Comparison of ENCODE assay signal across 2 cellular contexts in genomic region chr15:75620776-75621536, GRCh38.
TF ChIP-seq lines count a peak whose summit lies in the region.

No MANE protein-coding gene starts in this region.

TF ChIP-seq in liver, 16 proteins besides CTCF, POLR2A, EP300 and RAD21:
- TF ChIP-seq YY1 (IDR thresholded peaks at IDR 0.05) (no peak), ATF3 (IDR thresholded peaks at IDR 0.05) (no peak), JUND (IDR thresholded peaks at IDR 0.05) (peak in 1 of 2 donors; percentile 43)

TF ChIP-seq in HepG2, 621 proteins besides CTCF, POLR2A, EP300 and RAD21:
- TF ChIP-seq HOXD1 (CRISPR knock-in tag; IDR thresholded peaks at IDR 0.05), result no peak
- TF ChIP-seq, protein P1, sequence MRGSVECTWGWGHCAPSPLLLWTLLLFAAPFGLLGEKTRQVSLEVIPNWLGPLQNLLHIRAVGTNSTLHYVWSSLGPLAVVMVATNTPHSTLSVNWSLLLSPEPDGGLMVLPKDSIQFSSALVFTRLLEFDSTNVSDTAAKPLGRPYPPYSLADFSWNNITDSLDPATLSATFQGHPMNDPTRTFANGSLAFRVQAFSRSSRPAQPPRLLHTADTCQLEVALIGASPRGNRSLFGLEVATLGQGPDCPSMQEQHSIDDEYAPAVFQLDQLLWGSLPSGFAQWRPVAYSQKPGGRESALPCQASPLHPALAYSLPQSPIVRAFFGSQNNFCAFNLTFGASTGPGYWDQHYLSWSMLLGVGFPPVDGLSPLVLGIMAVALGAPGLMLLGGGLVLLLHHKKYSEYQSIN (CRISPR knock-in tag; IDR thresholded peaks at IDR 0.05; ENCODE audit: borderline replicate concordance), result no peak
- TF ChIP-seq, protein P2, sequence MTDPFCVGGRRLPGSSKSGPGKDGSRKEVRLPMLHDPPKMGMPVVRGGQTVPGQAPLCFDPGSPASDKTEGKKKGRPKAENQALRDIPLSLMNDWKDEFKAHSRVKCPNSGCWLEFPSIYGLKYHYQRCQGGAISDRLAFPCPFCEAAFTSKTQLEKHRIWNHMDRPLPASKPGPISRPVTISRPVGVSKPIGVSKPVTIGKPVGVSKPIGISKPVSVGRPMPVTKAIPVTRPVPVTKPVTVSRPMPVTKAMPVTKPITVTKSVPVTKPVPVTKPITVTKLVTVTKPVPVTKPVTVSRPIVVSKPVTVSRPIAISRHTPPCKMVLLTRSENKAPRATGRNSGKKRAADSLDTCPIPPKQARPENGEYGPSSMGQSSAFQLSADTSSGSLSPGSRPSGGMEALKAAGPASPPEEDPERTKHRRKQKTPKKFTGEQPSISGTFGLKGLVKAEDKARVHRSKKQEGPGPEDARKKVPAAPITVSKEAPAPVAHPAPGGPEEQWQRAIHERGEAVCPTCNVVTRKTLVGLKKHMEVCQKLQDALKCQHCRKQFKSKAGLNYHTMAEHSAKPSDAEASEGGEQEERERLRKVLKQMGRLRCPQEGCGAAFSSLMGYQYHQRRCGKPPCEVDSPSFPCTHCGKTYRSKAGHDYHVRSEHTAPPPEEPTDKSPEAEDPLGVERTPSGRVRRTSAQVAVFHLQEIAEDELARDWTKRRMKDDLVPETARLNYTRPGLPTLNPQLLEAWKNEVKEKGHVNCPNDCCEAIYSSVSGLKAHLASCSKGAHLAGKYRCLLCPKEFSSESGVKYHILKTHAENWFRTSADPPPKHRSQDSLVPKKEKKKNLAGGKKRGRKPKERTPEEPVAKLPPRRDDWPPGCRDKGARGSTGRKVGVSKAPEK (CRISPR knock-in tag; IDR thresholded peaks at IDR 0.05; ENCODE audit: borderline replicate concordance), result no peak
- TF ChIP-seq, protein P3, sequence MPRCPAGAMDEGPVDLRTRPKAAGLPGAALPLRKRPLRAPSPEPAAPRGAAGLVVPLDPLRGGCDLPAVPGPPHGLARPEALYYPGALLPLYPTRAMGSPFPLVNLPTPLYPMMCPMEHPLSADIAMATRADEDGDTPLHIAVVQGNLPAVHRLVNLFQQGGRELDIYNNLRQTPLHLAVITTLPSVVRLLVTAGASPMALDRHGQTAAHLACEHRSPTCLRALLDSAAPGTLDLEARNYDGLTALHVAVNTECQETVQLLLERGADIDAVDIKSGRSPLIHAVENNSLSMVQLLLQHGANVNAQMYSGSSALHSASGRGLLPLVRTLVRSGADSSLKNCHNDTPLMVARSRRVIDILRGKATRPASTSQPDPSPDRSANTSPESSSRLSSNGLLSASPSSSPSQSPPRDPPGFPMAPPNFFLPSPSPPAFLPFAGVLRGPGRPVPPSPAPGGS (CRISPR knock-in tag; IDR thresholded peaks at IDR 0.05), result no peak
